In the genomic region with DNA sequence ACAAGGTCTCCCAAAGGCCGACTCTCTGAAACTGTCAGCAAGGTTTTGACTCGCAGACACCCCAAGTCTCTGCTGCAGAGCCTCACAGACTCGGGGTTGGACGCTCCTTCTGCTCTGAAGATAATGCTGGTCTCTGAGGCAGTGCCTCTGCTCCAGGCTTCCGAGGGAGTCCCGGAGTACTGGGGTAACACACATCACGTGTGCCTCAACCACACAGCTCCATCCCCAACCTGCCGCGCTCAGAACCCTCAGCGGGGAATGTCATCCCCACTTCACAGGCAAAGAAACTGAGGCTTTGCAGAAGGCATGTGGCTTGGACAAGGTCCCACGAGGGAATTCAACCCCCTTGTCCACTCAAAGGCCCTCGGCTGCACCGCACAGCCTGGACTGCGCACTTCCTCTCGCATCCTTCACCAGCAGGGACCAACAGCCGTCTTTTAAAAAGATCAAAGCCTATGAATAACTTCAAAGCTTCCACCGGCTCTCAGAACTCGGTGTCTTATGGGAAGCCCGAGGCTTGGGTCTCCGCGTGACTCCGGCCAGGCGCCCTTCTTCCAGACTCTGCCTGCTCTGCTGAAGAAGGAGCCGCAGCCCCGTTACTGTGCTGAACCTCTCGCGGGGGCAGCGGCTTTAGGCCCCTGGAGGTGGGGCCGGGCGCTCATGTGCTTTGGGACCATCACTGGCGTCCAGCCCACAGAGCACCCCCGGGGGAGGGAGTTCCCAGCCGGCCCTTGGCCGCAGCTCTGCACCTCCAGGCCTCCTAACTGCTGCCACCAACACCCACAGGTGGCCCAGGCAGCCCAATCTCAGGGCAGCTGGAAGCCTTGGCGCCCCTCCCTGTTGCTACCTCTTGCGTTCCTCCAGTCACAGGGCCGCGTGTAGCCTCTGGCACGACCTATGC, we compare ENCODE assay signal across 11 cellular contexts. TPM values are rescaled to one million over a fixed set of nuclear protein-coding genes. Genes with fewer than 3 reads are reported as not detected.
A peak's percentile ranks its signal among the peaks of the same experiment; 100 is the strongest.
DNase-seq lines count a peak whose midpoint lies in the region; ATAC-seq and TF ChIP-seq lines count a peak whose summit lies in the region.
"Had no signal": no experiment of that assay in that cellular context is flagged by ENCODE, and none has a peak within 500 bp of the region (broad histone marks: within the 10 kb centered on the region; RNA-seq: fewer than 3 reads in every experiment).

No MANE protein-coding gene starts in this region.

- no peak for TF ChIP-seq CTCF in AG04450 (IDR thresholded peaks at IDR 0.05; ENCODE audit: low read depth, low read length)

- peaks cover 27% of the 10 kb centered on the region for H3K4me1 Mint-ChIP-seq in T-helper 1 cell treated with Interleukin-12 subunit alpha and Interleukin-12 subunit beta and Interleukin-4 antibody, amounts not matched to agents 30 μg/mL and 1 μg/mL, for 36 hours (ENCODE audit: low read depth)
- H3K4me1 Mint-ChIP-seq in naive B cell: peaks cover 11 to 44% (median 26%) of the 10 kb centered on the region in 3 donors
- H3K4me1 Mint-ChIP-seq: brain had no signal

- no peaks in the 10 kb centered on the region for H3K9me3 Mint-ChIP-seq in T-helper 1 cell treated with Interleukin-12 subunit alpha and Interleukin-12 subunit beta and Interleukin-4 antibody, amounts not matched to agents 30 μg/mL and 1 μg/mL, for 36 hours
- no peaks in the 10 kb centered on the region for H3K9me3 Mint-ChIP-seq in naive B cell
- H3K9me3 Mint-ChIP-seq: brain had no signal

- peaks cover 48% of the 10 kb centered on the region for H3K4me1 ChIP-seq in effector memory CD4-positive, alpha-beta T cell (ENCODE audit: control insufficient read depth, insufficient read depth, low read length, poor library complexity, severe bottlenecking)

- H3K36me3 ChIP-seq in effector memory CD4-positive, alpha-beta T cell (ENCODE audit: control insufficient read depth, insufficient read depth, low read length): peaks cover 42% of the 10 kb centered on the region
- H3K36me3 ChIP-seq: SJCRH30 had no signal

- H3K4me3 ChIP-seq in AG04450 (ENCODE audit: low read depth, low read length): peak overlapping the region; percentile 56
- peak overlapping the region; percentile 82 for H3K4me3 ChIP-seq in effector memory CD4-positive, alpha-beta T cell (ENCODE audit: insufficient read depth, low read depth, low read length, poor library complexity, severe bottlenecking)
- H3K4me3 ChIP-seq: SJCRH30 had no signal

- H3K27me3 Mint-ChIP-seq in T-helper 1 cell treated with Interleukin-12 subunit alpha and Interleukin-12 subunit beta and Interleukin-4 antibody, amounts not matched to agents 30 μg/mL and 1 μg/mL, for 36 hours (ENCODE audit: low read depth): no peaks in the 10 kb centered on the region
- peaks cover 0 to 27% (median 0%) of the 10 kb centered on the region in 3 donors for H3K27me3 Mint-ChIP-seq in naive B cell
- H3K27me3 Mint-ChIP-seq: brain had no signal

- peak overlapping the region; percentile 100 for H3K4me3 Mint-ChIP-seq in T-helper 1 cell treated with Interleukin-12 subunit alpha and Interleukin-12 subunit beta and Interleukin-4 antibody, amounts not matched to agents 30 μg/mL and 1 μg/mL, for 36 hours
- peak overlapping the region in 7 of 8 donors; percentile 25 to 96 (median 84) for H3K4me3 Mint-ChIP-seq in naive B cell

- H3K27ac Mint-ChIP-seq in T-helper 1 cell treated with Interleukin-12 subunit alpha and Interleukin-12 subunit beta and Interleukin-4 antibody, amounts not matched to agents 30 μg/mL and 1 μg/mL, for 36 hours: peak overlapping the region; percentile 94
- peak overlapping the region in 4 of 6 donors; percentile 16 to 83 (median 56) for H3K27ac Mint-ChIP-seq in naive B cell

- CTCF ChIA-PET in AG04450 (lab: Charles Lee): no interaction called here

- H3K36me3 Mint-ChIP-seq in T-helper 1 cell treated with Interleukin-12 subunit alpha and Interleukin-12 subunit beta and Interleukin-4 antibody, amounts not matched to agents 30 μg/mL and 1 μg/mL, for 36 hours (ENCODE audit: low read depth): peaks cover 40% of the 10 kb centered on the region
- no peaks in the 10 kb centered on the region for H3K36me3 Mint-ChIP-seq in naive B cell
- H3K36me3 Mint-ChIP-seq: brain had no signal

- POLR2A ChIA-PET in AG04450 (lab: Yijun Ruan, JAX): no interaction called here

- ATAC-seq in naive B cell (ENCODE audit: low read depth in 2 of 2): no peak

- DNase-seq in AG04450 (ENCODE audit: low read depth, low spot score): no peak
- DNase-seq in effector memory CD4-positive, alpha-beta T cell: no peak
- DNase-seq in naive B cell: no peak
- no peak for DNase-seq in activated gamma-delta T cell (lab: John Stamatoyannopoulos, UW)
- no peak for DNase-seq in HCEC 1CT
- no peak for DNase-seq in NCI-H510A treated with DMSO at 0.1 percent for 48 hours (lab: John Stamatoyannopoulos, UW)
- no peak for DNase-seq in occipital lobe (lab: John Stamatoyannopoulos, UW)
- DNase-seq: DMS79, SJCRH30 had no signal

- peaks cover 6% of the 10 kb centered on the region; the same call in 1 of the 2 replicates for H3K9me3 ChIP-seq in AG04450 (ENCODE audit: control insufficient read depth, insufficient read depth, low read length)
- no peaks in the 10 kb centered on the region for H3K9me3 ChIP-seq in effector memory CD4-positive, alpha-beta T cell (ENCODE audit: control insufficient read depth, low read length)
- H3K9me3 ChIP-seq: SJCRH30 had no signal

- H3K27ac ChIP-seq in AG04450 (ENCODE audit: low read depth, low read length): no peak overlapping the region
- peak overlapping the region; percentile 67 for H3K27ac ChIP-seq in effector memory CD4-positive, alpha-beta T cell (ENCODE audit: insufficient read depth, low read length, poor library complexity, severe bottlenecking)
- H3K27ac ChIP-seq: SJCRH30 had no signal

- no peaks in the 10 kb centered on the region for H3K27me3 ChIP-seq in AG04450 (ENCODE audit: control insufficient read depth, insufficient read depth, low read length)
- no peaks in the 10 kb centered on the region for H3K27me3 ChIP-seq in effector memory CD4-positive, alpha-beta T cell (replicated peaks; ENCODE audit: control insufficient read depth, insufficient read depth, low read length, poor library complexity, severe bottlenecking)

RNA-seq across cellular contexts. Expression of a gene that starts 2.2 kb away (rescaled TPM):
- polyA plus RNA-seq in AG04450 (2011; rRNA removed) (6.2 and 8.4 TPM in 2 replicates), naive B cell (ENCODE audit: low read depth in 6 of 6) (10 to 100 TPM in 2 of 6 donors, 1 to 10 TPM in 4; 5.2 to 23.9 (median 6.6) TPM)
- polyA minus RNA-seq in AG04450 (2011; rRNA and poly(A)+ RNA removed): 5.5 and 8.4 TPM in 2 replicates
- 2.5 TPM for total RNA-seq in occipital lobe

RNA-seq across cellular contexts. Expression of a gene that starts 42.5 kb away (rescaled TPM):
- polyA plus RNA-seq in AG04450 (2011; rRNA removed) (6.2 and 7.4 TPM in 2 replicates), naive B cell (ENCODE audit: low read depth in 6 of 6) (10 to 100 TPM; 17.3 to 37.1 (median 26.3) TPM)
- 2.6 and 3.5 TPM in 2 replicates for polyA minus RNA-seq in AG04450 (2011; rRNA and poly(A)+ RNA removed)
- total RNA-seq in occipital lobe: 11.7 TPM

RNA-seq across cellular contexts. Expression of a gene that starts 46.9 kb away (rescaled TPM):
- not detected in 2 replicates for polyA plus RNA-seq in AG04450 (2011; rRNA removed)
- not detected in 2 replicates for polyA minus RNA-seq in AG04450 (2011; rRNA and poly(A)+ RNA removed)
- polyA plus RNA-seq in naive B cell (ENCODE audit: low read depth in 6 of 6): not detected
- total RNA-seq in occipital lobe: not detected
- total RNA-seq: SJCRH30 had no signal
